26 cellular contexts compared by ENCODE assay signal in genomic region chr6:24534329-24534728, GRCh38.
"Had no signal": no experiment of that assay in that cellular context is flagged by ENCODE, and none has a peak within 500 bp of the region (broad histone marks: within the 10 kb centered on the region; RNA-seq: fewer than 3 reads in every experiment).

No MANE protein-coding gene starts in this region.

- H3K27me3 ChIP-seq: dorsolateral prefrontal cortex, esophagus squamous epithelium, gastrocnemius medialis, heart right ventricle, left lung had no signal

- H3K4me3 ChIP-seq: coronary artery, dorsolateral prefrontal cortex, esophagus squamous epithelium, gastrocnemius medialis, heart right ventricle, left lung, lung had no signal

- H3K9me3 Mint-ChIP-seq: memory B cell had no signal

- H3K27me3 Mint-ChIP-seq: memory B cell had no signal

- H3K9me3 ChIP-seq: esophagus squamous epithelium, gastrocnemius medialis, heart right ventricle, left lung had no signal

- FAIRE-seq: endometrium, islet of Langerhans, keratinocyte had no signal

- H3K4me3 Mint-ChIP-seq: memory B cell had no signal

- H3K4me1 ChIP-seq: esophagus squamous epithelium, gastrocnemius medialis, heart right ventricle, left lung had no signal

- H3K27ac ChIP-seq: coronary artery, epithelial cell of prostate, esophagus squamous epithelium, gastrocnemius medialis, heart right ventricle, left lung had no signal

- DNase-seq: dermis blood vessel endothelial cell; dorsolateral prefrontal cortex; effector CD4-positive, alpha-beta T cell; effector memory CD4-positive, alpha-beta T cell; erythroblast; esophagus squamous epithelium; foreskin fibroblast; foreskin melanocyte; gastrocnemius medialis; glutamatergic neuron; head of caudate nucleus; heart right ventricle; hippocampal formation; left cardiac atrium; left lung; left ventricle myocardium superior; mammary epithelial cell; midbrain had no signal

- ATAC-seq: esophagus mucosa, gastrocnemius medialis, heart right ventricle, left cardiac atrium, left lung, left ventricle myocardium superior had no signal
